In the genomic region with DNA sequence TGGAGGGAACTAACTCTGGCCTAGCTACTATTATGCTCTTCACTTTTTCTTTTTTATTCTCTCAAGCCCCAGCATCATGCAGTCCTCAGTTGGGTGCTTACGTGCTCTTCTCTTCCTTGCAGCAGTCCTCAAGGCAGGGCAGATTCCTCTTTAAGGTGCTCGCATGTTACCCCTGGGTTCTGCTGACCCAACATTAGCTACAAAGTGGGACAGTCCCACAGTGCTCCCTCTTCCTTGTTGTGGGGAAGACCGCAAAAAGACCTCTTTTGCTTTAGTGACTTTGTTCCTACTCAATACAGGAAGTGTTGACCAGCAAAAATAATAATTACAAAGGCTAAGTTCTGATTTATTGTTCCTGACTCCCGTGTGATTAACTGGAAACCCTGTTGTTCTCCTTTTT, we compare ENCODE assay signal across 17 cellular contexts. TPM values are rescaled to one million over a fixed set of nuclear protein-coding genes. Genes with fewer than 3 reads are reported as not detected.
A peak's percentile ranks its signal among the peaks of the same experiment; 100 is the strongest.
DNase-seq lines count a peak whose midpoint lies in the region; ATAC-seq and TF ChIP-seq lines count a peak whose summit lies in the region.
"Had no signal": no experiment of that assay in that cellular context is flagged by ENCODE, and none has a peak within 500 bp of the region (broad histone marks: within the 10 kb centered on the region; RNA-seq: fewer than 3 reads in every experiment).

No MANE protein-coding gene starts in this region.

- no peaks in the 10 kb centered on the region for H3K27me3 ChIP-seq in lung (ENCODE audit: control insufficient read depth, insufficient read depth)
- H3K27me3 ChIP-seq: BLaER1 treated with 17β-estradiol and CSF1 and Interleukin-3, amounts not matched to agents 10 nM and 100 nM had no signal

- H3K4me1 Mint-ChIP-seq in activated T-cell treated with anti-CD3 and anti-CD28 coated beads, Interleukin-2, amount 50 U/mL, for 72 hours (ENCODE audit: low read depth), result no peaks in the 10 kb centered on the region
- H3K4me1 Mint-ChIP-seq in activated naive CD8-positive, alpha-beta T cell (ENCODE audit: low read depth), result no peaks in the 10 kb centered on the region
- H3K4me1 Mint-ChIP-seq in stimulated activated memory B cell treated with anti-CD40 and anti-IgM and Interleukin-4, amounts not matched to agents 10 μg/mL and 1 μg/mL and 100 μg/mL, for 72 hours, result peaks cover 13% of the 10 kb centered on the region
- H3K4me1 Mint-ChIP-seq: GM23338 had no signal

- no peak overlapping the region for H3K4me3 ChIP-seq in lung
- H3K4me3 ChIP-seq: BLaER1 treated with 17β-estradiol and CSF1 and Interleukin-3, amounts not matched to agents 10 nM and 100 nM; GM23338 had no signal

- H3K4me1 ChIP-seq in lung (ENCODE audit: control insufficient read depth in 2 of 2, insufficient read depth in 2 of 2, low read length in 2 of 2), result no peaks in the 10 kb centered on the region

- H3K27ac Mint-ChIP-seq in activated T-cell treated with anti-CD3 and anti-CD28 coated beads, Interleukin-2, amount 50 U/mL, for 72 hours, result peak overlapping the region; percentile 87
- H3K27ac Mint-ChIP-seq in activated naive CD8-positive, alpha-beta T cell, result peak overlapping the region; percentile 13
- peak overlapping the region; percentile 73 for H3K27ac Mint-ChIP-seq in stimulated activated memory B cell treated with anti-CD40 and anti-IgM and Interleukin-4, amounts not matched to agents 10 μg/mL and 1 μg/mL and 100 μg/mL, for 72 hours
- H3K27ac Mint-ChIP-seq: GM23338 had no signal

- no peak overlapping the region for H3K4me3 Mint-ChIP-seq in activated T-cell treated with anti-CD3 and anti-CD28 coated beads, Interleukin-2, amount 50 U/mL, for 72 hours
- no peak overlapping the region for H3K4me3 Mint-ChIP-seq in activated naive CD8-positive, alpha-beta T cell
- H3K4me3 Mint-ChIP-seq in stimulated activated memory B cell treated with anti-CD40 and anti-IgM and Interleukin-4, amounts not matched to agents 10 μg/mL and 1 μg/mL and 100 μg/mL, for 72 hours, result no peak overlapping the region
- H3K4me3 Mint-ChIP-seq: GM23338 had no signal

- H3K9me3 ChIP-seq in lung (ENCODE audit: control insufficient read depth in 2 of 2, insufficient read depth in 1 of 2, low read length in 1 of 2), result no peaks in the 10 kb centered on the region
- H3K9me3 ChIP-seq: BLaER1 treated with 17β-estradiol and CSF1 and Interleukin-3, amounts not matched to agents 10 nM and 100 nM had no signal

- ATAC-seq in activated T-cell treated with anti-CD3 and anti-CD28 coated beads, Interleukin-2, amount 50 U/mL, for 72 hours (replicated peaks in 1 of 2), result no peak
- ATAC-seq in lung (ENCODE audit: insufficient read depth, low FRiP score), result peak; percentile 58
- ATAC-seq in stimulated activated memory B cell treated with anti-CD40 and anti-IgM and Interleukin-4, amounts not matched to agents 10 μg/mL and 1 μg/mL and 100 μg/mL, for 72 hours, result peak; percentile 27
- ATAC-seq in HG03095 (IDR thresholded peaks at IDR 0.05; ENCODE audit: unreplicated experiment), result no peak
- no peak for ATAC-seq in GM19455 (IDR thresholded peaks at IDR 0.05; ENCODE audit: unreplicated experiment)
- ATAC-seq: GM23338, HCT116 had no signal

- DNase-seq in activated T-cell treated with anti-CD3 and anti-CD28 coated beads, Interleukin-2, amount 50 U/mL, for 72 hours, result no peak
- DNase-seq in activated T-cell treated with anti-CD3 and anti-CD28 coated beads, Interleukin-2, amount 50 U/mL, for 48 hours, result no peak
- DNase-seq in lung (ENCODE audit: low spot score), result no peak
- no peak for DNase-seq in stimulated activated CD4-positive, alpha-beta T cell treated with anti-CD3 and anti-CD28 coated beads, Interleukin-1b, Interleukin-23, amount 100 ng/mL, for 48 hours
- DNase-seq: DND-41, NCI-H1048, NCI-H146, NCI-H2081, NCI-H510A, NCI-H82 had no signal

- WGBS in lung, 2 donors, result 71 to 75% methylated on average over 4 of the region's 4 CpGs

- TF ChIP-seq CTCF in lung (IDR thresholded peaks at IDR 0.05; ENCODE audit: control extremely low read depth, extremely low read depth), result no peak

- peaks cover 14 to 20% of the 10 kb centered on the region in 2 donors for H3K36me3 ChIP-seq in lung (ENCODE audit: control insufficient read depth in 2 of 2, insufficient read depth in 2 of 2, low read length in 2 of 2)

- no peaks in the 10 kb centered on the region for H3K9me3 Mint-ChIP-seq in activated T-cell treated with anti-CD3 and anti-CD28 coated beads, Interleukin-2, amount 50 U/mL, for 72 hours
- H3K9me3 Mint-ChIP-seq in activated naive CD8-positive, alpha-beta T cell (ENCODE audit: low read depth), result no peaks in the 10 kb centered on the region
- no peaks in the 10 kb centered on the region for H3K9me3 Mint-ChIP-seq in stimulated activated memory B cell treated with anti-CD40 and anti-IgM and Interleukin-4, amounts not matched to agents 10 μg/mL and 1 μg/mL and 100 μg/mL, for 72 hours
- H3K9me3 Mint-ChIP-seq: GM23338 had no signal

- H3K27me3 Mint-ChIP-seq in activated T-cell treated with anti-CD3 and anti-CD28 coated beads, Interleukin-2, amount 50 U/mL, for 72 hours (ENCODE audit: low read depth), result no peaks in the 10 kb centered on the region
- H3K27me3 Mint-ChIP-seq in activated naive CD8-positive, alpha-beta T cell, result no peaks in the 10 kb centered on the region
- H3K27me3 Mint-ChIP-seq in stimulated activated memory B cell treated with anti-CD40 and anti-IgM and Interleukin-4, amounts not matched to agents 10 μg/mL and 1 μg/mL and 100 μg/mL, for 72 hours, result no peaks in the 10 kb centered on the region

- H3K27ac ChIP-seq in lung (ENCODE audit: low read depth in 1 of 2, low read length in 1 of 2), result no peak overlapping the region

- H3K36me3 Mint-ChIP-seq in activated T-cell treated with anti-CD3 and anti-CD28 coated beads, Interleukin-2, amount 50 U/mL, for 72 hours (ENCODE audit: insufficient read depth in 2 of 2), result peaks cover 0 to 2% of the 10 kb centered on the region in 2 donors
- peaks cover 2% of the 10 kb centered on the region for H3K36me3 Mint-ChIP-seq in activated naive CD8-positive, alpha-beta T cell
- peaks cover 15% of the 10 kb centered on the region for H3K36me3 Mint-ChIP-seq in stimulated activated memory B cell treated with anti-CD40 and anti-IgM and Interleukin-4, amounts not matched to agents 10 μg/mL and 1 μg/mL and 100 μg/mL, for 72 hours

RNA-seq across cellular contexts. Expression of gene PIGH, which starts 13.8 kb away (rescaled TPM):
- 10 to 100 TPM; 19.7 to 30.4 TPM for total RNA-seq in activated T-cell treated with anti-CD3 and anti-CD28 coated beads, Interleukin-2, amount 50 U/mL, for 72 hours
- total RNA-seq in lung, result 10 to 100 TPM; 20.6 to 22.3 TPM
- 10 to 100 TPM; 21.9 to 29.5 TPM for polyA plus RNA-seq in lung

RNA-seq across cellular contexts. Expression of gene ARG2, which starts 33.4 kb away (rescaled TPM):
- 10 to 100 TPM in 1 of 2 donors, 1 to 10 TPM in 1; 8.5 to 12.1 TPM for total RNA-seq in activated T-cell treated with anti-CD3 and anti-CD28 coated beads, Interleukin-2, amount 50 U/mL, for 72 hours
- 1 to 10 TPM; 1.1 to 5.9 TPM for total RNA-seq in lung
- polyA plus RNA-seq in lung, result 1 to 10 TPM; 4.5 to 5.5 TPM

RNA-seq across cellular contexts. Expression of gene PLEKHH1, which starts 53.2 kb away (rescaled TPM):
- 1 to 10 TPM; 1.0 to 1.2 TPM for total RNA-seq in activated T-cell treated with anti-CD3 and anti-CD28 coated beads, Interleukin-2, amount 50 U/mL, for 72 hours
- total RNA-seq in lung, result 1 to 10 TPM; 2.9 to 9.3 TPM
- 1 to 10 TPM in 1 of 2 donors, under 1 TPM in 1; 0.80 to 2.9 TPM for polyA plus RNA-seq in lung

Comparison
In these comparisons a context has a peak if more than half of its experiments do, and no peak if none do; other contexts are left out.
1. ATAC-seq: peak in lung (single experiment) and stimulated activated memory B cell treated with anti-CD40 and anti-IgM and Interleukin-4, amounts not matched to agents 10 μg/mL and 1 μg/mL and 100 μg/mL, for 72 hours (single experiment); none in activated T-cell treated with anti-CD3 and anti-CD28 coated beads, Interleukin-2, amount 50 U/mL, for 72 hours (0 of 2), HG03095 (single experiment) and GM19455 (single experiment).
2. H3K27ac Mint-ChIP-seq: peak in every context shown above with its lines; median percentile 87 in activated T-cell treated with anti-CD3 and anti-CD28 coated beads, Interleukin-2, amount 50 U/mL, for 72 hours; 73 in stimulated activated memory B cell treated with anti-CD40 and anti-IgM and Interleukin-4, amounts not matched to agents 10 μg/mL and 1 μg/mL and 100 μg/mL, for 72 hours; 13 in activated naive CD8-positive, alpha-beta T cell.